In the genomic region with DNA sequence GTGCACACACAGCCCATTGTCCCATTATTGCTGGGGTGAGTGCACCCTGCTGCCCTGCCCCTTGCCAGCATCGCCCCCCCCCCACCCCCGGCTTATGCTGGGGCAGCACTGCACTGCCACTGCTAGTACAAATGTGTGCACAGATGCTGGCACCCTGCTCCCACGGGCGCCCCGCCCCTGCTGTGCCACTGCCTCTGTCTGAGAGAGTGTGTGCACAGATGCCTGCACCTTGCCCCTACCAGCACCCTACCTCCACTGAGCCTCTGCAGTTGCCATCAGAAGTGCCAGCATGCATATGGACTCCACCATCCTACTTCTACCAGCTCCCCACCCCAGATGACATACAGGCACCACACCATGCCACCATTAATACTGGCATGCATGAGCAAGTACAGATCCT, we compare ENCODE assay signal across 18 cellular contexts.
DNase-seq lines count a peak whose midpoint lies in the region; ATAC-seq and TF ChIP-seq lines count a peak whose summit lies in the region.
"Had no signal": no experiment of that assay in that cellular context is flagged by ENCODE, and none has a peak within 500 bp of the region (broad histone marks: within the 10 kb centered on the region; RNA-seq: fewer than 3 reads in every experiment).

No MANE protein-coding gene starts in this region.

- DNase-seq in activated CD4-positive, alpha-beta T cell treated with anti-CD3 and anti-CD28 coated beads, Interleukin-2, amount 10 ng/mL, durations not matched to agents 24 days and 14 days: no peak
- DNase-seq in activated CD4-positive, alpha-beta T cell treated with anti-CD3 and anti-CD28 coated beads, Interleukin-2, amount 50 U/mL, for 1 hour: no peak
- no peak for DNase-seq in stimulated activated naive CD8-positive, alpha-beta T cell treated with anti-CD3 and anti-CD28 coated beads, Interleukin-15, Interleukin-2, amounts not matched to agents 100 U/mL and 50 U/mL, for 24 hours
- no peak for DNase-seq in stimulated activated naive CD8-positive, alpha-beta T cell treated with anti-CD3 and anti-CD28 coated beads, Interleukin-15, amount 100 ng/mL, for 72 hours
- DNase-seq in spleen (peak; percentile 39), esophagus muscularis mucosa (ENCODE audit: extremely low spot score) (no peak), COLO829 (ENCODE audit: low spot score) (no peak), glomerular visceral epithelial cell (ENCODE audit: extremely low spot score) (no peak)
- DNase-seq: 8988T; AML-193; Calu3; CD4-positive, CD25-positive, alpha-beta regulatory T cell; DMS 273 treated with DMSO at 0.1 percent for 48 hours; DMS79; GM23248; H9 had no signal

- no peak overlapping the region for H3K4me3 Mint-ChIP-seq in activated CD4-positive, alpha-beta T cell treated with anti-CD3 and anti-CD28 coated beads, Interleukin-2, amount 10 ng/mL, durations not matched to agents 24 days and 14 days
- no peak overlapping the region for H3K4me3 Mint-ChIP-seq in stimulated activated naive CD8-positive, alpha-beta T cell treated with anti-CD3 and anti-CD28 coated beads, Interleukin-15, amount 100 ng/mL, for 72 hours
- H3K4me3 Mint-ChIP-seq: CD4-positive, CD25-positive, alpha-beta regulatory T cell had no signal

- no peaks in the 10 kb centered on the region for H3K36me3 Mint-ChIP-seq in activated CD4-positive, alpha-beta T cell treated with anti-CD3 and anti-CD28 coated beads, Interleukin-2, amount 10 ng/mL, durations not matched to agents 24 days and 14 days (ENCODE audit: low read depth)
- H3K36me3 Mint-ChIP-seq: CD4-positive, CD25-positive, alpha-beta regulatory T cell had no signal

- WGBS in spleen, 5 donors: 77 to 92% (median 91%) methylated on average over 4 to 5 of the region's 5 CpGs; no CpG with 5 or more reads in 1 of the 5 donors
- 98% methylated on average over 5 of the region's 5 CpGs for WGBS in esophagus muscularis mucosa

- TF ChIP-seq EP300 in esophagus muscularis mucosa (IDR thresholded peaks at IDR 0.05): no peak

- no peaks in the 10 kb centered on the region for H3K27me3 Mint-ChIP-seq in activated CD4-positive, alpha-beta T cell treated with anti-CD3 and anti-CD28 coated beads, Interleukin-2, amount 10 ng/mL, durations not matched to agents 24 days and 14 days
- no peaks in the 10 kb centered on the region for H3K27me3 Mint-ChIP-seq in stimulated activated naive CD8-positive, alpha-beta T cell treated with anti-CD3 and anti-CD28 coated beads, Interleukin-15, amount 100 ng/mL, for 72 hours
- H3K27me3 Mint-ChIP-seq: CD4-positive, CD25-positive, alpha-beta regulatory T cell had no signal

- H3K4me3 ChIP-seq in spleen (no peak overlapping the region), esophagus muscularis mucosa (no peak overlapping the region)
- H3K4me3 ChIP-seq: BLaER1, GM12878, GM23248 had no signal

- peak overlapping the region; percentile 24 for H3K27ac Mint-ChIP-seq in activated CD4-positive, alpha-beta T cell treated with anti-CD3 and anti-CD28 coated beads, Interleukin-2, amount 10 ng/mL, durations not matched to agents 24 days and 14 days
- H3K27ac Mint-ChIP-seq in stimulated activated naive CD8-positive, alpha-beta T cell treated with anti-CD3 and anti-CD28 coated beads, Interleukin-15, amount 100 ng/mL, for 72 hours: no peak overlapping the region
- H3K27ac Mint-ChIP-seq: CD4-positive, CD25-positive, alpha-beta regulatory T cell; H9 had no signal

- H3K27me3 ChIP-seq in spleen (replicated peaks in 1 of 7): no peaks in the 10 kb centered on the region
- peaks cover 0 to 6% (median 0%) of the 10 kb centered on the region in 4 donors for H3K27me3 ChIP-seq in esophagus muscularis mucosa
- H3K27me3 ChIP-seq: BLaER1 had no signal

- H3K4me1 ChIP-seq in spleen (no peaks in the 10 kb centered on the region), esophagus muscularis mucosa (no peaks in the 10 kb centered on the region)
- H3K4me1 ChIP-seq: BLaER1 had no signal

- intact Hi-C loops in activated CD4-positive, alpha-beta T cell treated with anti-CD3 and anti-CD28 coated beads, Interleukin-2, amount 10 ng/mL, durations not matched to agents 24 days and 14 days (cut with micrococcal nuclease): no loop called here
- intact Hi-C loops in spleen (cut with DNase I; ENCODE audit: low total_unique reads) (no loop called here), esophagus muscularis mucosa (cut with DNase I) (no loop called here)

- H3K27ac ChIP-seq in spleen (no peak overlapping the region), esophagus muscularis mucosa (replicated peaks in 1 of 4) (no peak overlapping the region)
- H3K27ac ChIP-seq: BLaER1, GM23248 had no signal

- H3K36me3 ChIP-seq in spleen: no peaks in the 10 kb centered on the region
- H3K36me3 ChIP-seq in esophagus muscularis mucosa: no peaks in the 10 kb centered on the region
- H3K36me3 ChIP-seq: BLaER1 had no signal

- peaks cover 12% of the 10 kb centered on the region for H3K9me3 Mint-ChIP-seq in activated CD4-positive, alpha-beta T cell treated with anti-CD3 and anti-CD28 coated beads, Interleukin-2, amount 10 ng/mL, durations not matched to agents 24 days and 14 days
- H3K9me3 Mint-ChIP-seq in stimulated activated naive CD8-positive, alpha-beta T cell treated with anti-CD3 and anti-CD28 coated beads, Interleukin-15, amount 100 ng/mL, for 72 hours: peaks cover 18% of the 10 kb centered on the region in 2 donors

- ATAC-seq in stimulated activated naive CD8-positive, alpha-beta T cell treated with anti-CD3 and anti-CD28 coated beads, Interleukin-15, Interleukin-2, amounts not matched to agents 100 U/mL and 50 U/mL, for 24 hours: peak; percentile 32
- no peak for ATAC-seq in stimulated activated naive CD8-positive, alpha-beta T cell treated with anti-CD3 and anti-CD28 coated beads, Interleukin-15, amount 100 ng/mL, for 72 hours
- ATAC-seq: GM12878 had no signal

- no peaks in the 10 kb centered on the region for H3K4me1 Mint-ChIP-seq in activated CD4-positive, alpha-beta T cell treated with anti-CD3 and anti-CD28 coated beads, Interleukin-2, amount 10 ng/mL, durations not matched to agents 24 days and 14 days
- no peaks in the 10 kb centered on the region for H3K4me1 Mint-ChIP-seq in stimulated activated naive CD8-positive, alpha-beta T cell treated with anti-CD3 and anti-CD28 coated beads, Interleukin-15, amount 100 ng/mL, for 72 hours
- H3K4me1 Mint-ChIP-seq: CD4-positive, CD25-positive, alpha-beta regulatory T cell had no signal

- H3K9me3 ChIP-seq in spleen (peaks cover 0 to 14% (median 0%) of the 10 kb centered on the region in 8 donors), esophagus muscularis mucosa (peaks cover 0 to 7% (median 0%) of the 10 kb centered on the region in 4 donors)
- H3K9me3 ChIP-seq: BLaER1 had no signal

- no peak for TF ChIP-seq POLR2A in spleen (IDR thresholded peaks at IDR 0.05)
- no peak for TF ChIP-seq POLR2A in esophagus muscularis mucosa (IDR thresholded peaks at IDR 0.05; ENCODE audit: low read depth)

- no peak for TF ChIP-seq CTCF in spleen (IDR thresholded peaks at IDR 0.05 in 8 of 11, conservative IDR thresholded peaks at IDR 0.05 in 3 of 11)
- TF ChIP-seq CTCF in esophagus muscularis mucosa (IDR thresholded peaks at IDR 0.05): no peak
